Comparison of ENCODE assay signal across 1 cellular context in the genomic region with DNA sequence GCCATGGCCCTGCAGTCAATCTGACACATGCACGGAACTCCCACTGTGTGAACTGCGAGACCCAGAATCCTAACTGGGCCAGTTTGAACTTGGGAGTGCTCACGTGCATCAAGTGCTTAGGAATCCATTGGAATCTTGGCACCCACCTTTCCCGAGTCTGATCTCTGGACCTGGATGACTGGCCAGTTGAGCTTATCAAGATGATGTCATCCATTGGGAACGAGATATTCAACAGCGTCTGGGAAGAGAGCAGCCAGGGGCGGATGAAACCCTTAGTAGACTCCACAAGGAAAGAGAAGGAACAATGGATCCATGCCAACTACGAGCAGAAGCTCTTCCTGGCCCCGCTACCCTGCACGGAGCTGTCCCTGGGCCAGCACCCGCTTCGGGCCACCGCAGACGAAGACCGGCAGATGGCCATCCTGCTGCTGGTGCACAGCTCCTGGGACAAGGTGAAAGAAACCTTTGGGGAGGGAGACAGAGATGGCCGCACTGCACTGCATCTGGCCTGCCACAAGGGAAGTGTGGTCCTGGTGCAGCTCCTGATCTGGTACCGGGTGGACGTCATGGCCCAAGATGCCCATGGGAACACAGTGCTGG.
TF ChIP-seq lines count a peak whose summit lies in the region.

No MANE protein-coding gene starts in this region.

TF ChIP-seq in K562, 482 proteins besides CTCF, POLR2A, EP300 and RAD21:
- TF ChIP-seq MBD2 (IDR thresholded peaks at IDR 0.05; ENCODE audit: borderline replicate concordance, low read depth): no peak
- TF ChIP-seq, protein P1, sequence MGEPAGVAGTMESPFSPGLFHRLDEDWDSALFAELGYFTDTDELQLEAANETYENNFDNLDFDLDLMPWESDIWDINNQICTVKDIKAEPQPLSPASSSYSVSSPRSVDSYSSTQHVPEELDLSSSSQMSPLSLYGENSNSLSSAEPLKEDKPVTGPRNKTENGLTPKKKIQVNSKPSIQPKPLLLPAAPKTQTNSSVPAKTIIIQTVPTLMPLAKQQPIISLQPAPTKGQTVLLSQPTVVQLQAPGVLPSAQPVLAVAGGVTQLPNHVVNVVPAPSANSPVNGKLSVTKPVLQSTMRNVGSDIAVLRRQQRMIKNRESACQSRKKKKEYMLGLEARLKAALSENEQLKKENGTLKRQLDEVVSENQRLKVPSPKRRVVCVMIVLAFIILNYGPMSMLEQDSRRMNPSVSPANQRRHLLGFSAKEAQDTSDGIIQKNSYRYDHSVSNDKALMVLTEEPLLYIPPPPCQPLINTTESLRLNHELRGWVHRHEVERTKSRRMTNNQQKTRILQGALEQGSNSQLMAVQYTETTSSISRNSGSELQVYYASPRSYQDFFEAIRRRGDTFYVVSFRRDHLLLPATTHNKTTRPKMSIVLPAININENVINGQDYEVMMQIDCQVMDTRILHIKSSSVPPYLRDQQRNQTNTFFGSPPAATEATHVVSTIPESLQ (CRISPR knock-in tag; IDR thresholded peaks at IDR 0.05): no peak
- TF ChIP-seq KLF6 (CRISPR knock-in tag; IDR thresholded peaks at IDR 0.05; ENCODE audit: borderline replicate concordance): no peak
- no peak for TF ChIP-seq ZKSCAN1 (IDR thresholded peaks at IDR 0.05; ENCODE audit: low read depth, low read length)
- TF ChIP-seq, protein P2, sequence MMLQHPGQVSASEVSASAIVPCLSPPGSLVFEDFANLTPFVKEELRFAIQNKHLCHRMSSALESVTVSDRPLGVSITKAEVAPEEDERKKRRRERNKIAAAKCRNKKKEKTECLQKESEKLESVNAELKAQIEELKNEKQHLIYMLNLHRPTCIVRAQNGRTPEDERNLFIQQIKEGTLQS (IDR thresholded peaks at IDR 0.05): peak; percentile 48
- TF ChIP-seq, protein P2 (CRISPR knock-in tag; conservative IDR thresholded peaks at IDR 0.05): no peak
- TF ChIP-seq ZNF133 (CRISPR knock-in tag; IDR thresholded peaks at IDR 0.05): no peak
- TF ChIP-seq ATF7 (IDR thresholded peaks at IDR 0.05): peak; percentile 47; the same call in 1 of the 2 replicates
- TF ChIP-seq PCBP1 (IDR thresholded peaks at IDR 0.05; ENCODE audit: low read depth, low read length, poor library complexity, severe bottlenecking): no peak
- TF ChIP-seq SAP30 (IDR thresholded peaks at IDR 0.05; ENCODE audit: borderline replicate concordance, insufficient read depth, low read depth, low read length, poor library complexity, severe bottlenecking): no peak
- TF ChIP-seq ZNF695 (CRISPR knock-in tag; IDR thresholded peaks at IDR 0.05): no peak
- no peak for TF ChIP-seq ZNF232 (CRISPR knock-in tag; IDR thresholded peaks at IDR 0.05)
TF ChIP-seq in K562: peak in this region for 2.
